1 cellular context compared by ENCODE assay signal in the genomic region with DNA sequence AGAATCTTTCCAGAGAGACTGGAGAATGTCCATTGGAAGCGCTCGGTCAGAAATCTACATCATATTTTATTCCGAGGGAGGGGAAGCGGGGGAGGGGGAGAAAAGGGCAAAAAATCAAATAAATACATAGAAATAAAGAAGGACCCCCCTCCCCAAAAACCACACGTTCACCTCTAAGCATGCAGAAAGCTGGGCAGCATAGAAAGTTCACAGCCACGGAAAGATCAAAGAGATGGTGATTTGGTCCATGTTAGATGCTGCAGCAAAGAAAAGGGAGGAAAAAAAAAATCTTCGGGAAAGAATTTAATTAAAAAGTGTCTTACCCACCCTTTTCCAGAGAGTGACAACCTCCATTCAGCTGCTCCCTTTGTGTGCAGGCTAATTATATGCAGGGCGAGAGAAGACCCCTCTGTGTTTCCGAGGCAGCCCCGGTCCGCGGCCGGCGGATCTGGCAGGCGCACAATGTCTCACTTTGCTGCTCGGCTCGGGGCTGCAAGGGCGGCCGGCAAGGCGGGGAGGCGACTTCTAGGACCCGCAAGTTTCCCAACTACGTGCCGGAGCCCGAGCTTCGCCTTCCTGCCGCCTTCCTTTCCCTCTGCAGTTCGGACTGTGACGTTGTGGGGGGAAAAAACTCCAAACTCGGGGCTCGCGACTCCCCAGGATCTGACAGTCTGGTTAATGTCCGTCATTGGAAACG.
TF ChIP-seq lines count a peak whose summit lies in the region.

No MANE protein-coding gene starts in this region.

TF ChIP-seq in K562, 482 proteins besides CTCF, POLR2A, EP300 and RAD21 (continued from another document):
- TF ChIP-seq ZBTB34 (CRISPR knock-in tag; IDR thresholded peaks at IDR 0.05) = no peak
